In genomic region chr10:103192451-103193106, GRCh38 we compare ENCODE assay signal across 8 cellular contexts. TPM values are rescaled to one million over a fixed set of nuclear protein-coding genes. Genes with fewer than 3 reads are reported as not detected.
DNase-seq lines count a peak whose midpoint lies in the region; ATAC-seq and TF ChIP-seq lines count a peak whose summit lies in the region.

No MANE protein-coding gene starts in this region.

- no peaks in the 10 kb centered on the region for H3K9me2 ChIP-seq in SK-N-SH

- peaks cover 40% of the 10 kb centered on the region for H3K4me1 Mint-ChIP-seq in activated naive CD8-positive, alpha-beta T cell treated with anti-CD3 and anti-CD28 coated beads for 36 hours

- CTCF ChIA-PET in SK-N-SH (lab: Yijun Ruan, JAX) = interaction anchor here (0.6 to 2.6 kb wide), 5 partner anchors 13 to 275 kb away, joined by 3 to 8 read pairs (median 4); partner anchors contain the start of gene CNNM2

- peaks cover 12% of the 10 kb centered on the region for H3K36me3 Mint-ChIP-seq in activated naive CD8-positive, alpha-beta T cell treated with anti-CD3 and anti-CD28 coated beads for 36 hours

- peaks cover 27% of the 10 kb centered on the region for H4K20me1 ChIP-seq in SK-N-SH (ENCODE audit: insufficient read depth)

- peaks cover 3% of the 10 kb centered on the region for H3F3A ChIP-seq in SK-N-SH (replicated peaks; ENCODE audit: insufficient read depth)

- peak overlapping the region; percentile 89 for H3K4me2 ChIP-seq in SK-N-SH

- TF ChIP-seq POLR2A in ovary (IDR thresholded peaks at IDR 0.05) = no peak

- H3K27me3 Mint-ChIP-seq in activated naive CD8-positive, alpha-beta T cell treated with anti-CD3 and anti-CD28 coated beads for 36 hours = peaks cover 6% of the 10 kb centered on the region

- H3K4me1 ChIP-seq in SK-N-SH (ENCODE audit: control insufficient read depth in 1 of 2, insufficient read depth in 2 of 2, low read depth in 1 of 2, low read length in 1 of 2) (peaks cover 8 to 9% of the 10 kb centered on the region in 2 experiments; a peak in 2 of 4 replicates), ovary (ENCODE audit: insufficient read depth) (peaks cover 13% of the 10 kb centered on the region), tibial artery (peaks cover 0 to 60% (median 34%) of the 10 kb centered on the region in 4 donors)

- peak overlapping the region; percentile 91 for H3K27ac ChIP-seq in SK-N-SH (ENCODE audit: low read depth in 2 of 2, low read length in 1 of 2)
- peak overlapping the region; percentile 80 to 88 for H3K27ac ChIP-seq in ovary
- H3K27ac ChIP-seq in tibial artery = peak overlapping the region; percentile 94 to 99

- H3K9me3 Mint-ChIP-seq in activated naive CD8-positive, alpha-beta T cell treated with anti-CD3 and anti-CD28 coated beads for 36 hours = no peaks in the 10 kb centered on the region

- H3K9me3 ChIP-seq in SK-N-SH (no peaks in the 10 kb centered on the region), ovary (no peaks in the 10 kb centered on the region), tibial artery (no peaks in the 10 kb centered on the region)

- TF ChIP-seq RAD21 in SK-N-SH (IDR thresholded peaks at IDR 0.05; ENCODE audit: low read length) = no peak

- WGBS in SK-N-SH (ENCODE audit: low lambda C conversion rate) = 0% methylated on average over 39 of the region's 62 CpGs
- 0 to 1% (median 0%) methylated on average over 50 to 62 of the region's 62 CpGs for WGBS in ovary, 3 donors

- peaks cover 53% of the 10 kb centered on the region for H3K79me2 ChIP-seq in SK-N-SH (ENCODE audit: insufficient read depth)

- ATAC-seq in GM21529 (IDR thresholded peaks at IDR 0.05; ENCODE audit: unreplicated experiment) = peak; percentile 56
- ATAC-seq in Right ventricle myocardium inferior = peak; percentile 58

- H3K36me3 ChIP-seq in SK-N-SH (replicated peaks in 1 of 2; ENCODE audit: control insufficient read depth in 1 of 2, insufficient read depth in 2 of 2, low read length in 1 of 2) (peaks cover 0 to 2% of the 10 kb centered on the region in 2 experiments), ovary (no peaks in the 10 kb centered on the region), tibial artery (no peaks in the 10 kb centered on the region)

- TF ChIP-seq CTCF in SK-N-SH (IDR thresholded peaks at IDR 0.05) = no peak
- no peak for TF ChIP-seq CTCF in ovary (IDR thresholded peaks at IDR 0.05)
- TF ChIP-seq CTCF in tibial artery (IDR thresholded peaks at IDR 0.05) = no peak

- TF ChIP-seq EP300 in SK-N-SH (IDR thresholded peaks at IDR 0.05; ENCODE audit: borderline replicate concordance in 1 of 2, low read depth in 1 of 2, low read length in 1 of 2) (no peak; a peak in 1 of 4 replicates), ovary (IDR thresholded peaks at IDR 0.05) (no peak)

- peak overlapping the region; percentile 98 for H3K27ac Mint-ChIP-seq in activated naive CD8-positive, alpha-beta T cell treated with anti-CD3 and anti-CD28 coated beads for 36 hours

- H3K4me3 Mint-ChIP-seq in activated naive CD8-positive, alpha-beta T cell treated with anti-CD3 and anti-CD28 coated beads for 36 hours = peak overlapping the region; percentile 99

- DNase-seq in Daoy (ENCODE audit: low read depth) (peak; percentile 74), KBM-7 (peak; percentile 90), SK-N-SH (peak; percentile 67), Right ventricle myocardium inferior (ENCODE audit: missing footprints) (peak; percentile 95), ovary (peak; percentile 71 to 84 (median 80)), tibial artery (peak; percentile 85 to 92)
- DNase-seq in activated naive CD8-positive, alpha-beta T cell treated with anti-CD3 and anti-CD28 coated beads for 36 hours = peak; percentile 74

- H3K27me3 ChIP-seq in SK-N-SH (ENCODE audit: insufficient read depth) = no peaks in the 10 kb centered on the region
- H3K27me3 ChIP-seq in ovary = no peaks in the 10 kb centered on the region
- no peaks in the 10 kb centered on the region for H3K27me3 ChIP-seq in tibial artery

- intact Hi-C loops in Right ventricle myocardium inferior (cut with DNase I) = loop anchor here (1.0 to 10.0 kb wide), 5 partner anchors 38 to 275 kb away; partner anchors contain the start of gene TAF5
- intact Hi-C loops in ovary (cut with DNase I) = no loop called here
- intact Hi-C loops in tibial artery (cut with DNase I; ENCODE audit: low total_unique reads) = loop anchor here (10.0 kb wide), 3 partner anchors 48 to 118 kb away; partner anchors contain the start of gene RPEL1

- peak overlapping the region; percentile 39 for H2AFZ ChIP-seq in SK-N-SH (ENCODE audit: low read depth)

- POLR2A ChIA-PET in SK-N-SH (lab: Yijun Ruan, JAX) = interaction anchor here (0.5 to 2.2 kb wide), 6 partner anchors 24 to 397 kb away, joined by 3 to 19 read pairs (median 3); partner anchors contain the start of genes CNNM2 and INA

- H3K9ac ChIP-seq in SK-N-SH = peak overlapping the region; percentile 96

- H3K4me3 ChIP-seq in SK-N-SH (ENCODE audit: low read depth in 2 of 2, low read length in 1 of 2) = peak overlapping the region; percentile 77 to 89
- peak overlapping the region; percentile 86 for H3K4me3 ChIP-seq in ovary
- H3K4me3 ChIP-seq in tibial artery = peak overlapping the region; percentile 84 to 88

- in situ Hi-C loops in KBM-7 (cut with MboI; ENCODE audit: low pct_unique_long_range_greater_than_20kb, low sequenced_read_pairs) = no loop called here

TF ChIP-seq in SK-N-SH, 30 proteins besides CTCF, POLR2A, EP300 and RAD21 (continues in another document):
- TF ChIP-seq REST (IDR thresholded peaks at IDR 0.05; ENCODE audit: low read depth, low read length) (peak; percentile 35; the same call in 1 of the 2 replicates), RFX5 (IDR thresholded peaks at IDR 0.05; ENCODE audit: low read length) (no peak), RXRA (IDR thresholded peaks at IDR 0.05; ENCODE audit: borderline replicate concordance, low read depth) (no peak), FOSL2 (IDR thresholded peaks at IDR 0.05; ENCODE audit: borderline replicate concordance, low read depth) (no peak), POLR2AphosphoS5 (IDR thresholded peaks at IDR 0.05; ENCODE audit: low read depth, low read length) (0 out of 2 replicates have a peak, but pooled peaks have one; percentile 13), MAX (IDR thresholded peaks at IDR 0.05; ENCODE audit: low read depth) (no peak), ELF1 (IDR thresholded peaks at IDR 0.05) (peak; percentile 65; the same call in 1 of the 2 replicates), JUND (IDR thresholded peaks at IDR 0.05) (no peak), TAF1 (IDR thresholded peaks at IDR 0.05; ENCODE audit: borderline replicate concordance, low read depth, low read length) (peak; percentile 36; the same call in 1 of the 2 replicates), USF1 (IDR thresholded peaks at IDR 0.05; ENCODE audit: borderline replicate concordance, low read depth) (no peak), CHD2 (IDR thresholded peaks at IDR 0.05; ENCODE audit: low read length, partially characterized antibody) (peak; percentile 49), SMC3 (IDR thresholded peaks at IDR 0.05; ENCODE audit: low read depth, low read length) (no peak)

RNA-seq across cellular contexts. Expression of gene NT5C2, which starts 0.5 kb away (rescaled TPM):
- total RNA-seq in Daoy (2014; rRNA removed; shearing (Covaris generic)) = 33.6 and 34.2 TPM in 2 replicates
- polyA plus RNA-seq in SK-N-SH (2012; rRNA removed) = 29.6 and 45.4 TPM in 2 replicates
- polyA plus RNA-seq in SK-N-SH (2012; cell fraction: cytosol; rRNA removed) = 42.8 and 47.5 TPM in 2 replicates
- 21.0 and 39.8 TPM in 2 replicates for polyA plus RNA-seq in SK-N-SH (2012; cell fraction: nucleus; rRNA removed)
- 10 to 100 TPM; 41.8 to 46.8 TPM for total RNA-seq in activated naive CD8-positive, alpha-beta T cell treated with anti-CD3 and anti-CD28 coated beads for 36 hours
- total RNA-seq in Right ventricle myocardium inferior = 52.3 TPM
- 10 to 100 TPM; 57.8 to 88.5 (median 62.0) TPM for total RNA-seq in ovary
- polyA plus RNA-seq in ovary = 10 to 100 TPM; 49.1 to 92.3 TPM

RNA-seq across cellular contexts. Expression of gene RPEL1, which starts 53.1 kb away (rescaled TPM):
- 0.06 TPM in 2 replicates for total RNA-seq in Daoy (2014; rRNA removed; shearing (Covaris generic))
- polyA plus RNA-seq in SK-N-SH (2012; rRNA removed) (0.08 TPM in 1 of 2 replicates, not detected in the other), ovary (not detected)
- polyA plus RNA-seq in SK-N-SH (2012; cell fraction: cytosol; rRNA removed) = 0.13 and 0.20 TPM in 2 replicates
- 0.05 and 0.16 TPM in 2 replicates for polyA plus RNA-seq in SK-N-SH (2012; cell fraction: nucleus; rRNA removed)
- under 1 TPM in 1 of 2 experiments, not detected in 1; 0.10 TPM for total RNA-seq in activated naive CD8-positive, alpha-beta T cell treated with anti-CD3 and anti-CD28 coated beads for 36 hours
- total RNA-seq in Right ventricle myocardium inferior (not detected), ovary (not detected)

Comparison
In these comparisons a context has a peak if more than half of its experiments do, and no peak if none do; other contexts are left out.
1. Peak in every context shown above with its lines: DNase-seq, ATAC-seq, H3K4me3 ChIP-seq and H3K27ac ChIP-seq.
2. intact Hi-C loops: an anchor here in Right ventricle myocardium inferior (1.0 to 10.0 kb wide) and tibial artery (10.0 kb wide); none called in ovary.